1 cellular context compared by ENCODE assay signal in the genomic region with DNA sequence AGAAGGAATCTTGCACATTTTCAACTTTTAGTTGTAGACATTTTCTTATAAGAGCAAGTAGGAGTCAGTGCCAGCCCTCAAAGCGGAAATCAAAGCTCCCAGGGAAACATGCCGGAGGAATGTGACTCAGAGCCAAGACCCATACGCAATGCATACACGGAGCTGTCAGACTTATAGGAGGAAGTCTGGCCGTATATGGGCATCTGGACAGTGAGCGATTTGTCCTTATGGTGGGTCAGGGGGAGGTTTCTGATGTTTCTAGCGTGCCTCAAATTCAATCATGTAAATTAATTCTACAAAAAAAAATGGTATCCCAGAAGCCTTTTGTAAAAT.
TF ChIP-seq lines count a peak whose summit lies in the region.

No MANE protein-coding gene starts in this region.

TF ChIP-seq in HepG2, 621 proteins besides CTCF, POLR2A, EP300 and RAD21:
- TF ChIP-seq FOSL2 (CRISPR knock-in tag; IDR thresholded peaks at IDR 0.05) = peak; percentile 60; the same call in 1 of the 2 replicates
- TF ChIP-seq, protein P1, sequence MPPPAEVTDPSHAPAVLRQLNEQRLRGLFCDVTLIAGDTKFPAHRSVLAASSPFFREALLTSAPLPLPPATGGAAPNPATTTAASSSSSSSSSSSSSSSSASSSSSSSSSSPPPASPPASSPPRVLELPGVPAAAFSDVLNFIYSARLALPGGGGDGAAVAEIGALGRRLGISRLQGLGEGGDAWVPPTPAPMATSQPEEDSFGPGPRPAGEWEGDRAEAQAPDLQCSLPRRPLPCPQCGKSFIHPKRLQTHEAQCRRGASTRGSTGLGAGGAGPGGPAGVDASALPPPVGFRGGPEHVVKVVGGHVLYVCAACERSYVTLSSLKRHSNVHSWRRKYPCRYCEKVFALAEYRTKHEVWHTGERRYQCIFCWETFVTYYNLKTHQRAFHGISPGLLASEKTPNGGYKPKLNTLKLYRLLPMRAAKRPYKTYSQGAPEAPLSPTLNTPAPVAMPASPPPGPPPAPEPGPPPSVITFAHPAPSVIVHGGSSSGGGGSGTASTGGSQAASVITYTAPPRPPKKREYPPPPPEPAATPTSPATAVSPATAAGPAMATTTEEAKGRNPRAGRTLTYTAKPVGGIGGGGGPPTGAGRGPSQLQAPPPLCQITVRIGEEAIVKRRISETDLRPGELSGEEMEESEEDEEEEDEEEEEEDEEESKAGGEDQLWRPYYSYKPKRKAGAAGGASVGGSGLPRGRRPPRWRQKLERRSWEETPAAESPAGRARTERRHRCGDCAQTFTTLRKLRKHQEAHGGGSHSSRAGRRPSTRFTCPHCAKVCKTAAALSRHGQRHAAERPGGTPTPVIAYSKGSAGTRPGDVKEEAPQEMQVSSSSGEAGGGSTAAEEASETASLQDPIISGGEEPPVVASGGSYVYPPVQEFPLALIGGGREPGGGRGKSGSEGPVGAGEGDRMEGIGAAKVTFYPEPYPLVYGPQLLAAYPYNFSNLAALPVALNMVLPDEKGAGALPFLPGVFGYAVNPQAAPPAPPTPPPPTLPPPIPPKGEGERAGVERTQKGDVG (CRISPR knock-in tag; IDR thresholded peaks at IDR 0.05; ENCODE audit: borderline replicate concordance) = peak; percentile 57; the same call in 1 of the 2 replicates
- no peak for TF ChIP-seq RARG (CRISPR knock-in tag; IDR thresholded peaks at IDR 0.05; ENCODE audit: low read depth)
- TF ChIP-seq HDAC1 (CRISPR knock-in tag; IDR thresholded peaks at IDR 0.05) = no peak
- peak; percentile 91 for TF ChIP-seq SRF (IDR thresholded peaks at IDR 0.05; ENCODE audit: low read depth, low read length)
- TF ChIP-seq, protein P2, sequence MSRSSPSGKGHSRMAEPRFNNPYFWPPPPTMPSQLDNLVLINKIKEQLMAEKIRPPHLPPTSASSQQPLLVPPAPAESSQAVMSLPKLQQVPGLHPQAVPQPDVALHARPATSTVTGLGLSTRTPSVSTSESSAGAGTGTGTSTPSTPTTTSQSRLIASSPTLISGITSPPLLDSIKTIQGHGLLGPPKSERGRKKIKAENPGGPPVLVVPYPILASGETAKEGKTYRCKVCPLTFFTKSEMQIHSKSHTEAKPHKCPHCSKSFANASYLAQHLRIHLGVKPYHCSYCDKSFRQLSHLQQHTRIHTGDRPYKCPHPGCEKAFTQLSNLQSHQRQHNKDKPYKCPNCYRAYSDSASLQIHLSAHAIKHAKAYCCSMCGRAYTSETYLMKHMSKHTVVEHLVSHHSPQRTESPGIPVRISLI (CRISPR knock-in tag; IDR thresholded peaks at IDR 0.05; ENCODE audit: borderline replicate concordance) = 0 out of 2 replicates have a peak, but pooled peaks have one; percentile 17
- no peak for TF ChIP-seq CREB1 (IDR thresholded peaks at IDR 0.05)
- TF ChIP-seq CREB1 (CRISPR knock-in tag; IDR thresholded peaks at IDR 0.05) = peak; percentile 28; the same call in 1 of the 2 replicates
- peak; percentile 56; the same call in 1 of the 2 replicates for TF ChIP-seq ZBTB38 (CRISPR knock-in tag; IDR thresholded peaks at IDR 0.05)
